Comparison of ENCODE assay signal across 18 cellular contexts in the genomic region with DNA sequence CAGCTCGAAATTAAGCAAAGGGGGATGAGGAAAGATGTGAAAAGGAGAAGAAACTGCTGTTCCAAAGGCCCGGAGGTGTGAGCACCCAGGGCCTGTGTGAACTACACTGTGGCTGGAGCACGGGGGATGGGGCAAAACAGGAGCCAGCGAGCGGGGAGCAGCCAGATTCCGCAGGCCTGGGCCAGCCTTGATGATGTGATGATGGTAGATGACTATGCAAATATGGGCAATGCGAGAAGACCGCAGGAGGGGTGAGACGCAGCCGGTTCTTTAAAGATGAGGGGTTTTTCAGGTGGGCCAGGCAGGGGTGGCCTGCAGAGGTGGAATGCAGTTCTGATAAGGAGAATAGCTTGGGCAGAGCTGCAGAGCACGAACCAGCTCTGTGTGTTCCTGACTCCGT.
DNase-seq lines count a peak whose midpoint lies in the region; ATAC-seq, FAIRE-seq and TF ChIP-seq lines count a peak whose summit lies in the region.
"Had no signal": no experiment of that assay in that cellular context is flagged by ENCODE, and none has a peak within 500 bp of the region (broad histone marks: within the 10 kb centered on the region; RNA-seq: fewer than 3 reads in every experiment).

No MANE protein-coding gene starts in this region.

- no peak overlapping the region for H3K27ac ChIP-seq in CD4-positive, CD25-positive, alpha-beta regulatory T cell (ENCODE audit: insufficient read depth, low read length, poor library complexity, severe bottlenecking)
- H3K27ac ChIP-seq in mesendoderm (ENCODE audit: low read depth, low read length) = no peak overlapping the region

- H4K5ac ChIP-seq in mesendoderm (ENCODE audit: low read length) = no peak overlapping the region

- no peak overlapping the region for H3K4me2 ChIP-seq in mesendoderm (ENCODE audit: low read length)

- no peak overlapping the region for H3K23ac ChIP-seq in mesendoderm (ENCODE audit: low read length)

- no peak overlapping the region for H3K9ac ChIP-seq in mesendoderm (ENCODE audit: low read length)

- H3K27me3 ChIP-seq in CD4-positive, CD25-positive, alpha-beta regulatory T cell (ENCODE audit: control insufficient read depth, insufficient read depth, low read length) = no peaks in the 10 kb centered on the region
- H3K27me3 ChIP-seq in H7 (ENCODE audit: control insufficient read depth, insufficient read depth, low read length) (no peaks in the 10 kb centered on the region), mesendoderm (ENCODE audit: insufficient read depth, low read length, poor library complexity) (no peaks in the 10 kb centered on the region)
- H3K27me3 ChIP-seq: SJCRH30 had no signal

- no peaks in the 10 kb centered on the region for H3K4me1 Mint-ChIP-seq in CD4-positive, CD25-positive, alpha-beta regulatory T cell
- peaks cover 20% of the 10 kb centered on the region for H3K4me1 Mint-ChIP-seq in activated naive CD8-positive, alpha-beta T cell treated with anti-CD3 and anti-CD28 coated beads, Interleukin-2, amount 50 U/mL, for 24 hours
- H3K4me1 Mint-ChIP-seq in immature natural killer cell = no peaks in the 10 kb centered on the region

- H4K8ac ChIP-seq in mesendoderm (ENCODE audit: low read depth, low read length) = no peak overlapping the region

- H3K36me3 ChIP-seq in CD4-positive, CD25-positive, alpha-beta regulatory T cell (ENCODE audit: control insufficient read depth, insufficient read depth, low read length) = peaks cover 8% of the 10 kb centered on the region
- H3K36me3 ChIP-seq in H7 (replicated peaks; ENCODE audit: control insufficient read depth, insufficient read depth, low read length) (no peaks in the 10 kb centered on the region), mesendoderm (ENCODE audit: control insufficient read depth, insufficient read depth, low read length) (peaks cover 2% of the 10 kb centered on the region)

- DNase-seq in CD4-positive, CD25-positive, alpha-beta regulatory T cell = no peak
- DNase-seq in H7 = peak; percentile 61
- DNase-seq in activated naive CD8-positive, alpha-beta T cell treated with anti-CD3 and anti-CD28 coated beads, Interleukin-2, amount 50 U/mL, for 24 hours = no peak
- peak; percentile 87 for DNase-seq in mesendoderm
- no peak for DNase-seq in immature natural killer cell
- DNase-seq in H54 (ENCODE audit: insufficient read length, low spot score) = no peak
- DNase-seq: Caco-2, EL, NCI-H1048, NCI-H1436 treated with DMSO at 0.1 percent for 48 hours, NCI-H2029 treated with DMSO at 0.1 percent for 48 hours, NCI-H748 treated with DMSO at 0.1 percent for 48 hours, RPMI8226, SJCRH30 had no signal

- WGBS in mesendoderm (ENCODE audit: extremely low coverage, insufficient coverage, low lambda C conversion rate) = no CpG with 5 or more reads among the region's 12 CpGs

- H3K18ac ChIP-seq in mesendoderm (ENCODE audit: low read length) = no peak overlapping the region

- TF ChIP-seq POLR2A in H54 (IDR thresholded peaks at IDR 0.05; ENCODE audit: low read depth, low read length) = no peak

- H3K9me3 ChIP-seq in CD4-positive, CD25-positive, alpha-beta regulatory T cell (ENCODE audit: control insufficient read depth in 2 of 2, low read length in 2 of 2) = no peaks in the 10 kb centered on the region
- H3K9me3 ChIP-seq: Caco-2, SJCRH30 had no signal

- ATAC-seq in CD4-positive, CD25-positive, alpha-beta regulatory T cell (ENCODE audit: low read depth in 2 of 2) = no peak
- ATAC-seq in activated naive CD8-positive, alpha-beta T cell treated with anti-CD3 and anti-CD28 coated beads, Interleukin-2, amount 50 U/mL, for 24 hours = no peak
- no peak for ATAC-seq in GM18868 (IDR thresholded peaks at IDR 0.05; ENCODE audit: unreplicated experiment)
- ATAC-seq: HepG2 had no signal

- no peak overlapping the region for H2BK15ac ChIP-seq in mesendoderm (replicated peaks; ENCODE audit: low read depth)

- H3K79me1 ChIP-seq in mesendoderm (ENCODE audit: low read length) = no peaks in the 10 kb centered on the region

- H3K9me3 Mint-ChIP-seq in CD4-positive, CD25-positive, alpha-beta regulatory T cell = no peaks in the 10 kb centered on the region
- H3K9me3 Mint-ChIP-seq in activated naive CD8-positive, alpha-beta T cell treated with anti-CD3 and anti-CD28 coated beads, Interleukin-2, amount 50 U/mL, for 24 hours = no peaks in the 10 kb centered on the region
- H3K9me3 Mint-ChIP-seq in immature natural killer cell = peaks cover 0 to 3% (median 0%) of the 10 kb centered on the region in 6 donors
- H3K9me3 Mint-ChIP-seq: CD14-positive monocyte had no signal

- peak overlapping the region; percentile 43 for H3K56ac ChIP-seq in mesendoderm (ENCODE audit: low read length)

- no peaks in the 10 kb centered on the region for H3K4me1 ChIP-seq in CD4-positive, CD25-positive, alpha-beta regulatory T cell (ENCODE audit: control insufficient read depth, insufficient read depth, low read length, poor library complexity, severe bottlenecking)
- H3K4me1 ChIP-seq in mesendoderm (ENCODE audit: control insufficient read depth, low read depth, low read length) = peaks cover 3% of the 10 kb centered on the region

- H3K4ac ChIP-seq in mesendoderm (ENCODE audit: low read depth, low read length) = no peak overlapping the region

- peak overlapping the region; percentile 25 to 90 (median 56) for H3K27ac Mint-ChIP-seq in CD4-positive, CD25-positive, alpha-beta regulatory T cell
- H3K27ac Mint-ChIP-seq in activated naive CD8-positive, alpha-beta T cell treated with anti-CD3 and anti-CD28 coated beads, Interleukin-2, amount 50 U/mL, for 24 hours = peak overlapping the region; percentile 44
- peak overlapping the region in 1 of 6 donors; percentile 33 for H3K27ac Mint-ChIP-seq in immature natural killer cell

- no peak overlapping the region for H3K4me3 ChIP-seq in CD4-positive, CD25-positive, alpha-beta regulatory T cell (ENCODE audit: low read depth, low read length)
- no peak overlapping the region for H3K4me3 ChIP-seq in H7 (ENCODE audit: insufficient read depth, low read depth, low read length)
- H3K4me3 ChIP-seq in mesendoderm (ENCODE audit: low read length) = no peak overlapping the region

- H3K27me3 Mint-ChIP-seq in CD4-positive, CD25-positive, alpha-beta regulatory T cell = no peaks in the 10 kb centered on the region
- no peaks in the 10 kb centered on the region for H3K27me3 Mint-ChIP-seq in activated naive CD8-positive, alpha-beta T cell treated with anti-CD3 and anti-CD28 coated beads, Interleukin-2, amount 50 U/mL, for 24 hours
- H3K27me3 Mint-ChIP-seq in immature natural killer cell (ENCODE audit: low read depth in 3 of 3) = peaks cover 0 to 2% (median 0%) of the 10 kb centered on the region in 3 donors

- H3K36me3 Mint-ChIP-seq in CD4-positive, CD25-positive, alpha-beta regulatory T cell = peaks cover 21% of the 10 kb centered on the region
- H3K36me3 Mint-ChIP-seq in activated naive CD8-positive, alpha-beta T cell treated with anti-CD3 and anti-CD28 coated beads, Interleukin-2, amount 50 U/mL, for 24 hours (ENCODE audit: low read depth) = peaks cover 10% of the 10 kb centered on the region
- peaks cover 14 to 29% (median 27%) of the 10 kb centered on the region in 3 donors for H3K36me3 Mint-ChIP-seq in immature natural killer cell

- FAIRE-seq in H54 (lab: Jason Lieb, UNC) = no peak
- FAIRE-seq: GM19239, HepG2 had no signal

- no peak overlapping the region for H3K4me3 Mint-ChIP-seq in CD4-positive, CD25-positive, alpha-beta regulatory T cell
- H3K4me3 Mint-ChIP-seq in activated naive CD8-positive, alpha-beta T cell treated with anti-CD3 and anti-CD28 coated beads, Interleukin-2, amount 50 U/mL, for 24 hours = no peak overlapping the region
- no peak overlapping the region for H3K4me3 Mint-ChIP-seq in immature natural killer cell
- H3K4me3 Mint-ChIP-seq: CD14-positive monocyte had no signal

- H2AK5ac ChIP-seq in mesendoderm (ENCODE audit: low read length) = no peak overlapping the region

- H3K79me2 ChIP-seq in mesendoderm (ENCODE audit: control insufficient read depth, insufficient read depth, low read length) = no peaks in the 10 kb centered on the region

- H2BK120ac ChIP-seq in mesendoderm (ENCODE audit: low read depth, low read length) = no peak overlapping the region

- H2BK5ac ChIP-seq in mesendoderm (ENCODE audit: low read length) = peak overlapping the region; percentile 54

Comparison
In these comparisons a context has a peak if more than half of its experiments do, and no peak if none do; other contexts are left out.
1. DNase-seq: peak in H7 (single experiment) and mesendoderm (single experiment); none in CD4-positive, CD25-positive, alpha-beta regulatory T cell (0 of 3), activated naive CD8-positive, alpha-beta T cell treated with anti-CD3 and anti-CD28 coated beads, Interleukin-2, amount 50 U/mL, for 24 hours (single experiment), immature natural killer cell (0 of 3) and H54 (single experiment).